Comparison of ENCODE assay signal across 8 cellular contexts in genomic region chr16:67183284-67183626, GRCh38. TPM values are rescaled to one million over a fixed set of nuclear protein-coding genes. Genes with fewer than 3 reads are reported as not detected.
DNase-seq lines count a peak whose midpoint lies in the region; ATAC-seq and TF ChIP-seq lines count a peak whose summit lies in the region.

No MANE protein-coding gene starts in this region.

- TF ChIP-seq POLR2A in heart left ventricle (IDR thresholded peaks at IDR 0.05) (no peak), vagina (IDR thresholded peaks at IDR 0.05) (no peak)

- 9% methylated on average over 11 of the region's 11 CpGs for WGBS in heart left ventricle, 4 donors
- 13% methylated on average over 11 of the region's 11 CpGs for WGBS in mammary epithelial cell (ENCODE audit: low coverage, missing lambda C conversion rate)
- 4% methylated on average over 11 of the region's 11 CpGs for WGBS in mesenchymal stem cell

- DNase-seq in heart left ventricle (no peak), Right ventricle myocardium superior (no peak), mammary epithelial cell (no peak), mesenchymal stem cell (no peak), vagina (ENCODE audit: extremely low spot score in 2 of 2) (peak in 1 of 2 donors; percentile 98), NCI-H146 (lab: John Stamatoyannopoulos, UW) (no peak)

- H2BK120ac ChIP-seq in mesenchymal stem cell (ENCODE audit: low read depth, low read length), result no peak overlapping the region

- peak overlapping the region; percentile 80 for H3K4me2 ChIP-seq in mammary epithelial cell (ENCODE audit: insufficient read depth, low read depth, low read length)
- H3K4me2 ChIP-seq in mesenchymal stem cell (ENCODE audit: low read length, poor library complexity, severe bottlenecking), result peak overlapping the region; percentile 64

- H4K20me1 ChIP-seq in mammary epithelial cell (ENCODE audit: insufficient read depth, low read length), result no peaks in the 10 kb centered on the region

- H2BK15ac ChIP-seq in mesenchymal stem cell (ENCODE audit: low read depth, poor library complexity, severe bottlenecking), result peak overlapping the region; percentile 8

- H2AK5ac ChIP-seq in mesenchymal stem cell (ENCODE audit: low read length, severe bottlenecking), result no peak overlapping the region

- peaks cover 23% of the 10 kb centered on the region for H3K79me2 ChIP-seq in mammary epithelial cell (ENCODE audit: insufficient read depth, low read length)

- intact Hi-C loops in heart left ventricle (cut with DNase I) (loop anchor here in 5 of 10 donors (1.0 to 10.0 kb wide), 4 partner anchors 22 to 208 kb away; partner anchors contain the start of gene TMEM208 (in 1 of the 5)), Right ventricle myocardium superior (cut with DNase I) (no loop called here), mammary epithelial cell (cut with micrococcal nuclease) (no loop called here), vagina (cut with DNase I) (no loop called here)

- TF ChIP-seq CTCF in heart left ventricle (IDR thresholded peaks at IDR 0.05) (no peak), mammary epithelial cell (conservative IDR thresholded peaks at IDR 0.05 in 1 of 2, IDR thresholded peaks at IDR 0.05 in 1 of 2; ENCODE audit: extremely low read depth in 1 of 2, insufficient read depth in 1 of 2, low read depth in 1 of 2, low read length in 2 of 2) (no peak), vagina (IDR thresholded peaks at IDR 0.05) (no peak)

- H3K4me3 ChIP-seq in heart left ventricle, result peak overlapping the region in 11 of 12 donors; percentile 60 to 88 (median 72)
- H3K4me3 ChIP-seq in mammary epithelial cell (replicated peaks in 1 of 3; ENCODE audit: insufficient read depth in 1 of 3, low read depth in 2 of 3, low read length in 3 of 3), result peak overlapping the region; percentile 43 to 82 (median 69)
- peak overlapping the region; percentile 50 to 82 for H3K4me3 ChIP-seq in mesenchymal stem cell (ENCODE audit: insufficient read depth in 1 of 2, low read depth in 1 of 2, low read length in 2 of 2)
- peak overlapping the region; percentile 53 to 62 for H3K4me3 ChIP-seq in vagina

- peaks cover 0 to 55% (median 28%) of the 10 kb centered on the region in 12 donors for H3K4me1 ChIP-seq in heart left ventricle
- peaks cover 54% of the 10 kb centered on the region for H3K4me1 ChIP-seq in mammary epithelial cell (ENCODE audit: insufficient read depth, low read length)
- H3K4me1 ChIP-seq in mesenchymal stem cell (ENCODE audit: control insufficient read depth, insufficient read depth, low read depth, low read length), result peaks cover 35% of the 10 kb centered on the region
- H3K4me1 ChIP-seq in vagina, result peaks cover 43% of the 10 kb centered on the region

- H3K9ac ChIP-seq in mammary epithelial cell (ENCODE audit: insufficient read depth, low read length) (peak overlapping the region; percentile 72), mesenchymal stem cell (ENCODE audit: low read length) (peak overlapping the region; percentile 89)

- H3K36me3 ChIP-seq in heart left ventricle (no peaks in the 10 kb centered on the region), mammary epithelial cell (ENCODE audit: insufficient read depth, low read length) (no peaks in the 10 kb centered on the region), mesenchymal stem cell (ENCODE audit: control insufficient read depth in 1 of 2, insufficient read depth in 2 of 2, low read depth in 1 of 2, low read length in 2 of 2) (peaks cover 0 to 15% of the 10 kb centered on the region in 2 experiments), vagina (no peaks in the 10 kb centered on the region)

- peak overlapping the region; percentile 90 to 100 (median 96) for H3K27ac ChIP-seq in heart left ventricle
- H3K27ac ChIP-seq in mammary epithelial cell (ENCODE audit: insufficient read depth, low read depth, low read length), result peak overlapping the region; percentile 9
- no peak overlapping the region for H3K27ac ChIP-seq in mesenchymal stem cell (ENCODE audit: low read length, poor library complexity, severe bottlenecking)
- peak overlapping the region; percentile 88 for H3K27ac ChIP-seq in vagina

- dilution Hi-C loops in mammary epithelial cell (cut with HindIII; ENCODE audit: low sequenced_read_pairs), result loop anchor here (5.0 kb wide), 1 partner anchor 41 kb away; no protein-coding TSS in a partner anchor

- H2BK5ac ChIP-seq in mesenchymal stem cell (ENCODE audit: low read depth, low read length, poor library complexity, severe bottlenecking), result no peak overlapping the region

- H3K18ac ChIP-seq in mesenchymal stem cell (ENCODE audit: low read depth in 1 of 2, low read length in 2 of 2), result no peak overlapping the region

- H3K4ac ChIP-seq in mesenchymal stem cell (ENCODE audit: low read depth in 1 of 2, low read length in 2 of 2), result peak overlapping the region in 1 of 2 experiments; percentile 19

- in situ Hi-C loops in mammary epithelial cell (cut with MboI; ENCODE audit: low sequenced_read_pairs in 2 of 2), result no loop called here

- no TSS peak for BruUV-seq in mammary epithelial cell (replicated peaks; lab: Mats Ljungman, UMichigan)

- H4K91ac ChIP-seq in mesenchymal stem cell (ENCODE audit: low read length), result no peak overlapping the region

- H2AFZ ChIP-seq in mammary epithelial cell (ENCODE audit: low read depth, low read length) (peak overlapping the region; percentile 85), mesenchymal stem cell (ENCODE audit: low read depth, low read length) (no peak overlapping the region)

- no peak overlapping the region for H3K23ac ChIP-seq in mesenchymal stem cell (ENCODE audit: low read length in 2 of 2)

- peaks cover 24% of the 10 kb centered on the region for H3K79me1 ChIP-seq in mesenchymal stem cell (replicated peaks; ENCODE audit: low read length, poor library complexity, severe bottlenecking)

- no peak overlapping the region for H3K14ac ChIP-seq in mesenchymal stem cell (ENCODE audit: low read length in 2 of 2)

- CTCF ChIA-PET in mammary epithelial cell (lab: Charles Lee; ENCODE audit: low non-redundant PET), result interaction anchor here (0.6 to 0.7 kb wide), 2 partner anchors 13 to 166 kb away, joined by 3 read pairs; partner anchors contain the start of gene NOL3

- no peak overlapping the region for H2BK12ac ChIP-seq in mesenchymal stem cell (ENCODE audit: low read length in 2 of 2)

- ATAC-seq in heart left ventricle, result no peak
- ATAC-seq in Right ventricle myocardium superior (ENCODE audit: poor library complexity), result no peak
- no peak for ATAC-seq in HG03135 (IDR thresholded peaks at IDR 0.05; ENCODE audit: unreplicated experiment)
- ATAC-seq in GM21786 (IDR thresholded peaks at IDR 0.05; ENCODE audit: unreplicated experiment), result no peak

- no peak overlapping the region for H4K8ac ChIP-seq in mesenchymal stem cell (ENCODE audit: low read length)

- no peaks in the 10 kb centered on the region for H3K9me3 ChIP-seq in heart left ventricle
- no peaks in the 10 kb centered on the region for H3K9me3 ChIP-seq in mammary epithelial cell (replicated peaks; ENCODE audit: insufficient read depth, low read length)
- no peaks in the 10 kb centered on the region for H3K9me3 ChIP-seq in mesenchymal stem cell (ENCODE audit: control insufficient read depth, low read length)
- no peaks in the 10 kb centered on the region for H3K9me3 ChIP-seq in vagina

- H3K27me3 ChIP-seq in heart left ventricle (no peaks in the 10 kb centered on the region), mammary epithelial cell (ENCODE audit: insufficient read depth, low read length) (no peaks in the 10 kb centered on the region), mesenchymal stem cell (ENCODE audit: control insufficient read depth in 1 of 2, insufficient read depth in 1 of 2, low read length in 2 of 2) (no peaks in the 10 kb centered on the region), vagina (no peaks in the 10 kb centered on the region)

RNA-seq across cellular contexts. Expression of gene MATCAP1, which starts 0.5 kb away (rescaled TPM):
- total RNA-seq in heart left ventricle, result 10 to 100 TPM in 5 of 9 donors, 1 to 10 TPM in 4; 4.1 to 21.6 (median 11.1) TPM
- polyA plus RNA-seq in heart left ventricle, result 10 to 100 TPM; 10.2 to 15.5 TPM
- total RNA-seq in Right ventricle myocardium superior, result 7.7 TPM
- 10 to 100 TPM in 1 of 2 donors, 1 to 10 TPM in 1; 8.0 to 24.9 TPM for total RNA-seq in mammary epithelial cell
- 12.1 TPM for polyA plus RNA-seq in mammary epithelial cell
- polyA minus RNA-seq in mammary epithelial cell, result 3.9 TPM
- 11.4 TPM for polyA plus RNA-seq in mesenchymal stem cell (2013, experiment 1 of 2)
- polyA plus RNA-seq in mesenchymal stem cell (2013, experiment 2 of 2), result 11.2 TPM
- total RNA-seq in vagina, result 17.4 TPM

RNA-seq across cellular contexts. Expression of gene EXOC3L1, which starts 6.7 kb away (rescaled TPM):
- total RNA-seq in heart left ventricle, result 1 to 10 TPM; 1.9 to 9.1 (median 2.8) TPM
- polyA plus RNA-seq in heart left ventricle, result 1 to 10 TPM; 3.4 to 7.0 TPM
- 2.3 TPM for total RNA-seq in Right ventricle myocardium superior
- not detected for total RNA-seq in mammary epithelial cell
- 0.03 TPM for polyA plus RNA-seq in mammary epithelial cell
- polyA minus RNA-seq in mammary epithelial cell, result not detected
- polyA plus RNA-seq in mesenchymal stem cell (2013, experiment 1 of 2), result 0.01 TPM
- polyA plus RNA-seq in mesenchymal stem cell (2013, experiment 2 of 2), result not detected
- total RNA-seq in vagina, result 2.5 TPM

RNA-seq across cellular contexts. Expression of gene E2F4, which starts 8.7 kb away (rescaled TPM):
- total RNA-seq in heart left ventricle (10 to 100 TPM; 25.2 to 71.3 (median 33.7) TPM), Right ventricle myocardium superior (34.8 TPM), mammary epithelial cell (10 to 100 TPM; 48.8 to 64.4 TPM), vagina (78.1 TPM)
- polyA plus RNA-seq in heart left ventricle (10 to 100 TPM; 29.3 to 41.4 TPM), mammary epithelial cell (88.7 TPM)
- polyA minus RNA-seq in mammary epithelial cell, result 115 TPM
- 40.9 TPM for polyA plus RNA-seq in mesenchymal stem cell (2013, experiment 1 of 2)
- 39.0 TPM for polyA plus RNA-seq in mesenchymal stem cell (2013, experiment 2 of 2)

RNA-seq across cellular contexts. Expression of gene NOL3, which starts 12.9 kb away (rescaled TPM):
- total RNA-seq in heart left ventricle (100 to 1,000 TPM in 1 of 9 donors, 10 to 100 TPM in 8; 64.9 to 119 (median 77.4) TPM), Right ventricle myocardium superior (105 TPM), mammary epithelial cell (10 to 100 TPM; 30.0 to 41.9 TPM), vagina (19.2 TPM)
- polyA plus RNA-seq in heart left ventricle (100 to 1,000 TPM; 112 to 121 TPM), mammary epithelial cell (22.1 TPM)
- 5.8 TPM for polyA minus RNA-seq in mammary epithelial cell
- 13.9 TPM for polyA plus RNA-seq in mesenchymal stem cell (2013, experiment 1 of 2)
- 12.8 TPM for polyA plus RNA-seq in mesenchymal stem cell (2013, experiment 2 of 2)

RNA-seq across cellular contexts. Expression of gene ELMO3, which starts 15.7 kb away (rescaled TPM):
- total RNA-seq in heart left ventricle (1 to 10 TPM in 1 of 9 donors, under 1 TPM in 8; 0.32 to 1.8 (median 0.65) TPM), Right ventricle myocardium superior (0.54 TPM), mammary epithelial cell (10 to 100 TPM; 25.8 to 29.0 TPM), vagina (21.6 TPM)
- polyA plus RNA-seq in heart left ventricle (under 1 TPM; 0.68 to 0.91 TPM), mammary epithelial cell (37.4 TPM)
- polyA minus RNA-seq in mammary epithelial cell, result 21.3 TPM
- 0.64 TPM for polyA plus RNA-seq in mesenchymal stem cell (2013, experiment 1 of 2)
- 0.49 TPM for polyA plus RNA-seq in mesenchymal stem cell (2013, experiment 2 of 2)
